21 cellular contexts compared by ENCODE assay signal in the genomic region with DNA sequence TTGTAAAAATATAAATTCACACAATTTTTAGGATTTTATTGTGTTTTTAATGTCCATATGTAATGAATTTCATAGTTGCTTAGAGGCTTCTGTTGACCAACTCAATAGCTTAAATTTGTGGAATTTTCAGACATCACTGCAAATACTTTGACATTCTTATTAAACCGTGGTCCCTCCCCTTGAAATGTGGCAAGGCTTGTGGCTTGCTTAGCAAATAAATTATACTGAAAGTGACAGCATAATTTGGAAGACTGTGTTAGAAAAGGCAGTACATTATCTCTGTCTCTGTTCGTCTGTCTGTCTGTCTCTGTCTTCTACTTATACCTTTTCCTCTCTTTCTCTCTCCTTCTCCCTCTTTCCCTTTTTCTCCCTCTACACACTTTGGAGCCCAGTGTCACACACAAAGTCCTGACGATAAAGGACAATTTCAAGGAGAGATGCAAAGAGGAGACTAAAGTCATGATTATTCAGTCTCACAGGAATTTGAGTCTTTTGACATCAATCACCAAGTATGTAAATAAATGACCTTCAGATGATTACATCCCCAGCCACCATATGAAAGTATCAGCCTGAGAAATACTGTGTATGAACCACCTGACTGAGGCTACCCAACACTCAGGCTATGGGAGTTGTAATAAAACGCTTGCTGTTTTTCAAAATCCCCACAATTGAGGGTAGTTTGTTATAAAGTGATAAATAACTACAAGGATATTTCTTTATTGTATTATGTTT. TPM values are rescaled to one million over a fixed set of nuclear protein-coding genes. Genes with fewer than 3 reads are reported as not detected.
"Had no signal": no experiment of that assay in that cellular context is flagged by ENCODE, and none has a peak within 500 bp of the region (broad histone marks: within the 10 kb centered on the region; RNA-seq: fewer than 3 reads in every experiment).

No MANE protein-coding gene starts in this region.

- H3K4me1 ChIP-seq: left ventricle myocardium inferior, prostate gland, stomach, testis had no signal

- ATAC-seq: naive thymus-derived CD8-positive, alpha-beta T cell; right cardiac atrium; T-helper 17 cell had no signal

- H3K27me3 Mint-ChIP-seq: activated naive CD8-positive, alpha-beta T cell; T-helper 17 cell; type B pancreatic cell had no signal

- H3K4me3 Mint-ChIP-seq: activated naive CD8-positive, alpha-beta T cell; naive thymus-derived CD8-positive, alpha-beta T cell; T-helper 17 cell; type B pancreatic cell had no signal

- H3K4me1 Mint-ChIP-seq: naive thymus-derived CD8-positive, alpha-beta T cell; T-helper 17 cell had no signal

- H3K27ac Mint-ChIP-seq: activated naive CD8-positive, alpha-beta T cell; naive thymus-derived CD8-positive, alpha-beta T cell; T-helper 17 cell; type B pancreatic cell had no signal

- H3K36me3 ChIP-seq: left ventricle myocardium inferior, prostate gland, stomach had no signal

- H3K4me3 ChIP-seq: dorsolateral prefrontal cortex, left ventricle myocardium inferior, prostate gland, stomach, testis had no signal

- DNase-seq: activated CD4-positive, alpha-beta T cell treated with anti-CD3 and anti-CD28 coated beads, Interleukin-2, amount 50 U/mL, for 4 hours; activated gamma-delta T cell; amniotic stem cell; dorsolateral prefrontal cortex; foreskin melanocyte; kidney; left ventricle myocardium inferior; mammary epithelial cell; naive thymus-derived CD8-positive, alpha-beta T cell; right cardiac atrium; small intestine; stimulated activated CD4-positive, alpha-beta T cell treated with anti-CD3 and anti-CD28 coated beads, Interleukin-4, amount 100 ng/mL, for 1 hour; stomach; T-helper 17 cell; testis had no signal

- H3K27me3 ChIP-seq: stomach, testis had no signal

- H3K9me3 ChIP-seq: prostate gland, testis had no signal

- H3K36me3 Mint-ChIP-seq: activated naive CD8-positive, alpha-beta T cell; naive thymus-derived CD8-positive, alpha-beta T cell; type B pancreatic cell had no signal

- H3K27ac ChIP-seq: dorsolateral prefrontal cortex, left ventricle myocardium inferior, prostate gland, stomach, testis had no signal

- H3K9me3 Mint-ChIP-seq: type B pancreatic cell had no signal

RNA-seq across cellular contexts. Expression of gene UGT2B7, which starts 21.0 kb away (rescaled TPM):
- total RNA-seq: cardiac septum; dorsolateral prefrontal cortex; fibroblast of lung; left ventricle myocardium inferior; mononuclear cell; naive thymus-derived CD8-positive, alpha-beta T cell; prostate gland; right cardiac atrium; T-helper 17 cell had no signal
- polyA plus RNA-seq: fibroblast of lung; mammary epithelial cell; naive thymus-derived CD8-positive, alpha-beta T cell; right cardiac atrium had no signal
